Comparison of ENCODE assay signal across 32 cellular contexts in the genomic region with DNA sequence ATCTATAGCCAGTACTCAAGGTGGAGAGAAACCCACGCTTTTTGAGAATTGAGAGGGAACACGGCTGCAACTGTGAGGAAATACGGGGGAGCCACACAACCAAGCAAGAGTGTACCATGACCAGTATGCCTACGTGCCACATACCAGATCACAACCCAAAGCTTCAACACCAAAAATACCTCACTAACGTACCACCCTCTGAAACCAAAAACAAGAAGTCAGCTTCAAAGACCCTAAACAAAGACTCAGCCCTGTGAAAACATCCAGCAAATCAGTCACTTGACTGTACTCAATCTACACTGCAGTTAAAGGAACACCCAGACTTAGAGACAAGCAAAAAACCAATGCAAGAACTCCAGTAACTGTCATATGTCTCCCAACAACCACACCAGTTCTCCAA. TPM values are rescaled to one million over a fixed set of nuclear protein-coding genes. Genes with fewer than 3 reads are reported as not detected.
DNase-seq lines count a peak whose midpoint lies in the region; ATAC-seq, FAIRE-seq and TF ChIP-seq lines count a peak whose summit lies in the region.
"Had no signal": no experiment of that assay in that cellular context is flagged by ENCODE, and none has a peak within 500 bp of the region (broad histone marks: within the 10 kb centered on the region; RNA-seq: fewer than 3 reads in every experiment).

No MANE protein-coding gene starts in this region.

- H3K4me1 ChIP-seq in OCI-LY3 (ENCODE audit: low read length) (peaks cover 10% of the 10 kb centered on the region), trophoblast cell (ENCODE audit: control insufficient read depth in 1 of 2, insufficient read depth in 2 of 2, low read length in 2 of 2) (no peaks in the 10 kb centered on the region)
- H3K4me1 ChIP-seq: parathyroid adenoma, uterus had no signal

- no peak overlapping the region for H2BK5ac ChIP-seq in trophoblast cell (ENCODE audit: low read depth, low read length, poor library complexity)

- H3K4me2 ChIP-seq in OCI-LY3 (ENCODE audit: low read length) (peak overlapping the region; percentile 16; the same call in 1 of the 2 replicates), trophoblast cell (ENCODE audit: low read length) (no peak overlapping the region)

- H3K14ac ChIP-seq in trophoblast cell (ENCODE audit: low read length): no peak overlapping the region

- H3K23ac ChIP-seq in trophoblast cell (ENCODE audit: low read length): no peak overlapping the region

- H3K9me3 Mint-ChIP-seq in activated CD8-positive, alpha-beta T cell treated with anti-CD3 and anti-CD28 coated beads for 36 hours: peaks cover 15% of the 10 kb centered on the region
- H3K9me3 Mint-ChIP-seq in activated CD8-positive, alpha-beta T cell treated with anti-CD3 and anti-CD28 coated beads, Interleukin-2, amount 10 ng/mL, durations not matched to agents 7 days and 5 days (ENCODE audit: insufficient read depth): peaks cover 13% of the 10 kb centered on the region
- peaks cover 0 to 13% (median 3%) of the 10 kb centered on the region in 7 donors for H3K9me3 Mint-ChIP-seq in naive B cell

- H3K9ac ChIP-seq in OCI-LY3 (ENCODE audit: low read length): no peak overlapping the region
- H3K9ac ChIP-seq in trophoblast cell (ENCODE audit: low read length): no peak overlapping the region
- H3K9ac ChIP-seq: parathyroid adenoma had no signal

- no peak for TF ChIP-seq CTCF in activated CD8-positive, alpha-beta T cell treated with anti-CD3 and anti-CD28 coated beads for 36 hours (IDR thresholded peaks at IDR 0.05)
- TF ChIP-seq CTCF in OCI-LY3 (IDR thresholded peaks at IDR 0.05; ENCODE audit: low read depth, low read length): no peak

- no peaks in the 10 kb centered on the region for H3K27me3 Mint-ChIP-seq in activated CD8-positive, alpha-beta T cell treated with anti-CD3 and anti-CD28 coated beads for 36 hours
- no peaks in the 10 kb centered on the region for H3K27me3 Mint-ChIP-seq in activated CD8-positive, alpha-beta T cell treated with anti-CD3 and anti-CD28 coated beads, Interleukin-2, amount 10 ng/mL, durations not matched to agents 7 days and 5 days (ENCODE audit: low read depth)
- H3K27me3 Mint-ChIP-seq in naive B cell: no peaks in the 10 kb centered on the region
- H3K27me3 Mint-ChIP-seq: CD4-positive, alpha-beta T cell had no signal

- no peak overlapping the region for H3K27ac ChIP-seq in OCI-LY3 (ENCODE audit: low read length)
- no peak overlapping the region for H3K27ac ChIP-seq in trophoblast cell (ENCODE audit: low read depth, low read length)
- H3K27ac ChIP-seq: parathyroid adenoma, testis, uterus had no signal

- H3K36me3 ChIP-seq in OCI-LY3 (replicated peaks; ENCODE audit: low read depth, low read length) (no peaks in the 10 kb centered on the region), trophoblast cell (ENCODE audit: control insufficient read depth in 1 of 2, insufficient read depth in 2 of 2, low read length in 2 of 2) (no peaks in the 10 kb centered on the region)
- H3K36me3 ChIP-seq: uterus had no signal

- H3K4me3 ChIP-seq in OCI-LY3 (ENCODE audit: low read length) (no peak overlapping the region), trophoblast cell (ENCODE audit: low read depth, low read length) (no peak overlapping the region)
- H3K4me3 ChIP-seq: testis, uterus had no signal

- no peak overlapping the region for H2BK120ac ChIP-seq in trophoblast cell (ENCODE audit: insufficient read depth, low read length, poor library complexity)

- H2AFZ ChIP-seq in OCI-LY3 (ENCODE audit: low read depth, low read length) (no peak overlapping the region), trophoblast cell (ENCODE audit: insufficient read depth, low read length, poor library complexity) (no peak overlapping the region)
- H2AFZ ChIP-seq: parathyroid adenoma had no signal

- WGBS in trophoblast cell (ENCODE audit: extremely low coverage, insufficient coverage, insufficient read length): no CpG with 5 or more reads among the region's 5 CpGs

- no peak overlapping the region for H2AK5ac ChIP-seq in trophoblast cell (ENCODE audit: low read length)

- H3K4ac ChIP-seq in trophoblast cell (ENCODE audit: low read depth, low read length): no peak overlapping the region

- intact Hi-C loops in activated CD8-positive, alpha-beta T cell treated with anti-CD3 and anti-CD28 coated beads for 36 hours (cut with micrococcal nuclease): no loop called here

- H3K9me3 ChIP-seq in OCI-LY3 (ENCODE audit: insufficient read depth, low read length) (no peaks in the 10 kb centered on the region), trophoblast cell (ENCODE audit: insufficient read depth, low read depth, low read length) (no peaks in the 10 kb centered on the region)
- H3K9me3 ChIP-seq: testis, uterus had no signal

- peak overlapping the region; percentile 8 for H3K27ac Mint-ChIP-seq in activated CD8-positive, alpha-beta T cell treated with anti-CD3 and anti-CD28 coated beads for 36 hours
- H3K27ac Mint-ChIP-seq in activated CD8-positive, alpha-beta T cell treated with anti-CD3 and anti-CD28 coated beads, Interleukin-2, amount 10 ng/mL, durations not matched to agents 7 days and 5 days: no peak overlapping the region
- peak overlapping the region in 2 of 6 donors; percentile 33 to 90 for H3K27ac Mint-ChIP-seq in naive B cell
- H3K27ac Mint-ChIP-seq: CD4-positive, alpha-beta T cell; T-helper 2 cell treated with Interferon-gamma antibody and Interleukin-4, amounts not matched to agents 5 μg/mL and 100 μg/mL, for 36 hours had no signal

- CTCF ChIA-PET in activated CD8-positive, alpha-beta T cell treated with anti-CD3 and anti-CD28 coated beads for 36 hours (lab: Charles Lee): interaction anchor here (1.1 kb wide), 1 partner anchor 9 kb away, joined by 3 read pairs; no protein-coding TSS in a partner anchor
- CTCF ChIA-PET in activated CD8-positive, alpha-beta T cell treated with anti-CD3 and anti-CD28 coated beads, Interleukin-2, amount 10 ng/mL, durations not matched to agents 7 days and 5 days (lab: Charles Lee): interaction anchor here (1.2 to 2.1 kb wide), 2 partner anchors 17 to 49 kb away, joined by 3 to 5 read pairs; a partner anchor contains a TSS

- peaks cover 59% of the 10 kb centered on the region for H3K4me1 Mint-ChIP-seq in activated CD8-positive, alpha-beta T cell treated with anti-CD3 and anti-CD28 coated beads for 36 hours (ENCODE audit: low read depth)
- peaks cover 23% of the 10 kb centered on the region for H3K4me1 Mint-ChIP-seq in activated CD8-positive, alpha-beta T cell treated with anti-CD3 and anti-CD28 coated beads, Interleukin-2, amount 10 ng/mL, durations not matched to agents 7 days and 5 days (ENCODE audit: low read depth)
- H3K4me1 Mint-ChIP-seq in naive B cell: peaks cover 63 to 66% (median 64%) of the 10 kb centered on the region in 3 donors

- H3K27me3 ChIP-seq in OCI-LY3 (ENCODE audit: low read depth, low read length): no peaks in the 10 kb centered on the region
- no peaks in the 10 kb centered on the region for H3K27me3 ChIP-seq in trophoblast cell (ENCODE audit: insufficient read depth, low read length)
- H3K27me3 ChIP-seq: testis, uterus had no signal

- H4K91ac ChIP-seq in trophoblast cell (ENCODE audit: low read depth, low read length): no peak overlapping the region

- no peak overlapping the region for H3K18ac ChIP-seq in trophoblast cell (ENCODE audit: low read length)

- peak; percentile 4 for FAIRE-seq in GM19239 (lab: Jason Lieb, UNC)
- FAIRE-seq: astrocyte, small intestine had no signal

- TF ChIP-seq POLR2A in GM18505 (IDR thresholded peaks at IDR 0.05; ENCODE audit: borderline replicate concordance, extremely low read depth, insufficient read depth, insufficient read length): no peak

- no peak overlapping the region for H4K12ac ChIP-seq in trophoblast cell (ENCODE audit: low read depth, low read length)

- H3K4me3 Mint-ChIP-seq in activated CD8-positive, alpha-beta T cell treated with anti-CD3 and anti-CD28 coated beads for 36 hours: no peak overlapping the region
- H3K4me3 Mint-ChIP-seq in activated CD8-positive, alpha-beta T cell treated with anti-CD3 and anti-CD28 coated beads, Interleukin-2, amount 10 ng/mL, durations not matched to agents 7 days and 5 days: no peak overlapping the region
- H3K4me3 Mint-ChIP-seq in naive B cell: peak overlapping the region in 6 of 8 donors; percentile 6 to 59 (median 26)
- H3K4me3 Mint-ChIP-seq: CD4-positive, alpha-beta T cell; T-helper 2 cell treated with Interferon-gamma antibody and Interleukin-4, amounts not matched to agents 5 μg/mL and 100 μg/mL, for 36 hours had no signal

- H3K36me3 Mint-ChIP-seq in activated CD8-positive, alpha-beta T cell treated with anti-CD3 and anti-CD28 coated beads for 36 hours (ENCODE audit: low read depth): peaks cover 27% of the 10 kb centered on the region
- peaks cover 34% of the 10 kb centered on the region for H3K36me3 Mint-ChIP-seq in activated CD8-positive, alpha-beta T cell treated with anti-CD3 and anti-CD28 coated beads, Interleukin-2, amount 10 ng/mL, durations not matched to agents 7 days and 5 days (ENCODE audit: low read depth)
- peaks cover 6 to 7% of the 10 kb centered on the region in 2 donors for H3K36me3 Mint-ChIP-seq in naive B cell

- no peak for DNase-seq in activated CD8-positive, alpha-beta T cell treated with anti-CD3 and anti-CD28 coated beads for 36 hours
- DNase-seq in activated CD8-positive, alpha-beta T cell treated with anti-CD3 and anti-CD28 coated beads, Interleukin-2, amount 10 ng/mL, durations not matched to agents 7 days and 5 days: no peak
- DNase-seq in GM19239 (ENCODE audit: insufficient read length, low spot score) (no peak), naive B cell (no peak), trophoblast cell (no peak)
- DNase-seq: 8988T; activated effector memory CD4-positive, alpha-beta T cell treated with Interleukin-2 at 50 U/mL for 16 hours; activated T-cell treated with anti-CD3 and anti-CD28 coated beads for 4 hours; CD4-positive, alpha-beta T cell; cortex of kidney; effector memory CD4-positive, alpha-beta T cell; erythroblast; glutamatergic neuron; left colon; NCI-H1105; NCI-H187 treated with DMSO at 0.1 percent for 48 hours; NCI-H510A treated with DMSO at 0.1 percent for 48 hours; retina; SIG-M5; small intestine; stimulated activated naive CD4-positive, alpha-beta T cell; testis; uterus had no signal

- peaks cover 95% of the 10 kb centered on the region for H3K79me2 ChIP-seq in OCI-LY3 (ENCODE audit: low read length)
- no peaks in the 10 kb centered on the region for H3K79me2 ChIP-seq in trophoblast cell (ENCODE audit: control insufficient read depth, insufficient read depth, low read length, poor library complexity)

- H2BK12ac ChIP-seq in trophoblast cell (ENCODE audit: low read length): no peak overlapping the region

- H3K79me1 ChIP-seq in trophoblast cell (ENCODE audit: low read length): no peaks in the 10 kb centered on the region

- POLR2A ChIA-PET in activated CD8-positive, alpha-beta T cell treated with anti-CD3 and anti-CD28 coated beads for 36 hours (lab: Charles Lee): interaction anchor here (1.2 to 5.2 kb wide), 2 partner anchors 11 to 17 kb away, joined by 3 to 24 read pairs; a partner anchor contains a TSS
- POLR2A ChIA-PET in activated CD8-positive, alpha-beta T cell treated with anti-CD3 and anti-CD28 coated beads, Interleukin-2, amount 10 ng/mL, durations not matched to agents 7 days and 5 days (lab: Charles Lee): no interaction called here

- ATAC-seq in activated CD8-positive, alpha-beta T cell treated with anti-CD3 and anti-CD28 coated beads for 36 hours: no peak
- ATAC-seq in activated CD8-positive, alpha-beta T cell treated with anti-CD3 and anti-CD28 coated beads, Interleukin-2, amount 10 ng/mL, durations not matched to agents 7 days and 5 days: no peak
- ATAC-seq in naive B cell (ENCODE audit: low read depth in 2 of 2): peak in 1 of 2 donors; percentile 56
- ATAC-seq in HG03039 (IDR thresholded peaks at IDR 0.05; ENCODE audit: unreplicated experiment): no peak
- ATAC-seq in GM18505 (IDR thresholded peaks at IDR 0.05; ENCODE audit: unreplicated experiment): no peak
- ATAC-seq: left colon, Panc1 had no signal

- peaks cover 59% of the 10 kb centered on the region for H4K20me1 ChIP-seq in OCI-LY3 (ENCODE audit: insufficient read depth, low read length)

- no peak overlapping the region for H4K8ac ChIP-seq in trophoblast cell (ENCODE audit: low read depth, low read length)

RNA-seq across cellular contexts. Expression of a gene that starts 17.0 kb away (rescaled TPM):
- not detected for total RNA-seq in activated CD8-positive, alpha-beta T cell treated with anti-CD3 and anti-CD28 coated beads for 36 hours
- total RNA-seq in activated CD8-positive, alpha-beta T cell treated with anti-CD3 and anti-CD28 coated beads, Interleukin-2, amount 10 ng/mL, durations not matched to agents 7 days and 5 days: not detected
- not detected for polyA plus RNA-seq in naive B cell (ENCODE audit: low read depth in 6 of 6)
- polyA plus RNA-seq in trophoblast cell (2013): not detected in 2 replicates
- total RNA-seq: astrocyte; cardiac septum; CD4-positive, alpha-beta T cell; HT-29; left colon; testis had no signal
- polyA plus RNA-seq: small intestine had no signal

Comparison
In these comparisons a context has a peak if more than half of its experiments do, and no peak if none do; other contexts are left out.
1. H3K4me3 Mint-ChIP-seq: peak in naive B cell (6 of 8); none in activated CD8-positive, alpha-beta T cell treated with anti-CD3 and anti-CD28 coated beads for 36 hours (single experiment) and activated CD8-positive, alpha-beta T cell treated with anti-CD3 and anti-CD28 coated beads, Interleukin-2, amount 10 ng/mL, durations not matched to agents 7 days and 5 days (single experiment).